ENCODE assay signal across 13 cellular contexts in the genomic region with DNA sequence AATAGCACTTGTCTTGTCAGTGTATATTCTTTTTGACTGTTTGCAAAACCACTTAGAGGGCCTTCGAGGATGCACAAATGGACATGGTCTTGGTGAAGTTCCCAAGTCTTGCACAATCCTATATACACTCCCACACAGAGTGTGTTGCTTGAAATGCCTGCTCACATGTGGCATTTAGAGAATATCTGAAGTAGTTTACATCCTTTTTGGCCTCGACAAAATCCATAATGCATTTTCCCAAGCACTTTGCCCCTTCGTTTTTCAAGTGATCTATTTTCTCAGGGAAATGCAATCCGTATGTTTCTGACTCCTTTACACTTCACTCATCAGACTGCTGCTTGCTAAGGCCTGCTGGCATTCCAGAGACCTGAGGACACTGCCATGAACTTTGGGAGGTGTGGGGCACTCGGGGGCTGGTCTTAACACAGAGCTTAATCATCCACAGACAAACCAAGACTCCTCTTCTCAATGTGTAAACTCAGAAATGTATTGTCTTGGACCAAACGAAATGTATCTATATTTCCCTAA.
DNase-seq lines count a peak whose midpoint lies in the region; TF ChIP-seq lines count a peak whose summit lies in the region.
"Had no signal": no experiment of that assay in that cellular context is flagged by ENCODE, and none has a peak within 500 bp of the region (broad histone marks: within the 10 kb centered on the region; RNA-seq: fewer than 3 reads in every experiment).

No MANE protein-coding gene starts in this region.

- no peak for TF ChIP-seq EP300 in esophagus muscularis mucosa (IDR thresholded peaks at IDR 0.05)

- TF ChIP-seq CTCF in AG04449 (IDR thresholded peaks at IDR 0.05; ENCODE audit: insufficient read depth, low read length, missing control alignments): no peak
- TF ChIP-seq CTCF in esophagus muscularis mucosa (IDR thresholded peaks at IDR 0.05): no peak

- 37% methylated on average over 6 of the region's 6 CpGs for WGBS in esophagus muscularis mucosa

- H3K27ac ChIP-seq in esophagus muscularis mucosa (replicated peaks in 1 of 4): peak overlapping the region in 2 of 4 donors; percentile 44 to 58

- POLR2A ChIA-PET in AG04449 (lab: Yijun Ruan, JAX): no interaction called here

- H3K27me3 ChIP-seq in esophagus muscularis mucosa: no peaks in the 10 kb centered on the region
- H3K27me3 ChIP-seq: Peyer's patch had no signal

- CTCF ChIA-PET in AG04449 (lab: Yijun Ruan, JAX): no interaction called here

- no peak for TF ChIP-seq POLR2A in esophagus muscularis mucosa (IDR thresholded peaks at IDR 0.05; ENCODE audit: low read depth)

- DNase-seq in AG04449 (ENCODE audit: low read depth, low spot score): peak; percentile 78
- peak; percentile 60 for DNase-seq in M059J (ENCODE audit: low read depth)
- DNase-seq in esophagus muscularis mucosa (ENCODE audit: extremely low spot score): peak; percentile 85
- DNase-seq in mucosa of gallbladder (ENCODE audit: low spot score): peak; percentile 41
- no peak for DNase-seq in NCI-H1092 (lab: John Stamatoyannopoulos, UW)
- DNase-seq in COLO829 (ENCODE audit: low spot score): no peak
- DNase-seq in anterior cingulate cortex (lab: John Stamatoyannopoulos, UW): no peak
- no peak for DNase-seq in NCI-H1436 treated with DMSO at 0.1 percent for 48 hours (lab: John Stamatoyannopoulos, UW)
- DNase-seq: activated B cell treated with CpG ODN at 0.5 μM for 24 hours; effector CD8-positive, alpha-beta T cell; kidney; NCI-H1436; Peyer's patch had no signal

- peaks cover 16 to 37% (median 34%) of the 10 kb centered on the region in 4 donors for H3K4me1 ChIP-seq in esophagus muscularis mucosa
- H3K4me1 ChIP-seq: Peyer's patch had no signal

- H3K4me3 ChIP-seq in AG04449 (ENCODE audit: low read depth, low read length): no peak overlapping the region
- no peak overlapping the region for H3K4me3 ChIP-seq in esophagus muscularis mucosa
- H3K4me3 ChIP-seq: Peyer's patch had no signal

- H3K9me3 ChIP-seq in esophagus muscularis mucosa: peaks cover 0 to 2% (median 1%) of the 10 kb centered on the region in 4 donors

- intact Hi-C loops in esophagus muscularis mucosa (cut with DNase I): no loop called here

- no peaks in the 10 kb centered on the region for H3K36me3 ChIP-seq in esophagus muscularis mucosa
- H3K36me3 ChIP-seq: Peyer's patch had no signal

Comparison
In these comparisons a context has a peak if more than half of its experiments do, and no peak if none do; other contexts are left out.
1. DNase-seq: peak in AG04449 (single experiment), M059J (single experiment), esophagus muscularis mucosa (single experiment) and mucosa of gallbladder (single experiment); none in NCI-H1092 (single experiment), COLO829 (single experiment), anterior cingulate cortex (0 of 58) and NCI-H1436 treated with DMSO at 0.1 percent for 48 hours (single experiment).